25 cellular contexts compared by ENCODE assay signal in genomic region chrX:93580634-93581033, GRCh38.
"Had no signal": no experiment of that assay in that cellular context is flagged by ENCODE, and none has a peak within 500 bp of the region (broad histone marks: within the 10 kb centered on the region; RNA-seq: fewer than 3 reads in every experiment).

No MANE protein-coding gene starts in this region.

- H3K27ac ChIP-seq: ascending aorta, RWPE1, SJCRH30, VCaP had no signal

- H3K4me3 ChIP-seq: ascending aorta, MG63, SJCRH30 had no signal

- ATAC-seq: activated naive CD4-positive, alpha-beta T cell treated with anti-CD3 and anti-CD28 coated beads, Interleukin-2, amount 50 U/mL, for 72 hours; activated naive CD8-positive, alpha-beta T cell treated with anti-CD3 and anti-CD28 coated beads, Interleukin-2, amount 50 U/mL, for 24 hours; activated T-cell treated with anti-CD3 and anti-CD28 coated beads, Interleukin-2, amount 50 U/mL, for 4 hours; Panc1 had no signal

- H3K9me3 ChIP-seq: ascending aorta, MG63, SJCRH30, SK-N-SH had no signal

- H3K4me1 ChIP-seq: ascending aorta, SJCRH30 had no signal

- H3K4me2 ChIP-seq: SK-N-SH had no signal

- DNase-seq: activated CD4-positive, alpha-beta memory T cell treated with anti-CD3 and anti-CD28 coated beads for 36 hours; activated CD4-positive, alpha-beta T cell treated with anti-CD3 and anti-CD28 coated beads, Interleukin-2, amount 10 ng/mL, durations not matched to agents 7 days and 5 days; activated CD4-positive, CD25-positive, alpha-beta regulatory T cell; activated CD8-positive, alpha-beta memory T cell treated with anti-CD3 and anti-CD28 coated beads for 24 hours; activated effector memory CD4-positive, alpha-beta T cell treated with anti-CD3 and anti-CD28 coated beads, Interleukin-2, amount 50 U/mL, for 16 hours; activated naive CD4-positive, alpha-beta T cell treated with Interleukin-2 at 50 U/mL for 16 hours; activated naive CD8-positive, alpha-beta T cell treated with anti-CD3 and anti-CD28 coated beads, Interleukin-2, amount 50 U/mL, for 24 hours; activated T-cell treated with anti-CD3 and anti-CD28 coated beads, Interleukin-2, amount 50 U/mL, for 4 hours; amniotic stem cell; MG63; NCI-H1105; NCI-H146; NCI-H187 treated with DMSO at 0.1 percent for 48 hours; NCI-H2081 treated with DMSO at 0.1 percent for 48 hours; NCI-H226; OCI-M1; Right ventricle myocardium superior; SJCRH30; SK-N-SH; T-helper 1 cell had no signal

- H3K9ac ChIP-seq: SK-N-SH had no signal

- H3K9me2 ChIP-seq: SK-N-SH had no signal

- H3K36me3 ChIP-seq: ascending aorta, MG63, SJCRH30 had no signal

- H3K27me3 ChIP-seq: ascending aorta, MG63, SJCRH30 had no signal
